In the genomic region with DNA sequence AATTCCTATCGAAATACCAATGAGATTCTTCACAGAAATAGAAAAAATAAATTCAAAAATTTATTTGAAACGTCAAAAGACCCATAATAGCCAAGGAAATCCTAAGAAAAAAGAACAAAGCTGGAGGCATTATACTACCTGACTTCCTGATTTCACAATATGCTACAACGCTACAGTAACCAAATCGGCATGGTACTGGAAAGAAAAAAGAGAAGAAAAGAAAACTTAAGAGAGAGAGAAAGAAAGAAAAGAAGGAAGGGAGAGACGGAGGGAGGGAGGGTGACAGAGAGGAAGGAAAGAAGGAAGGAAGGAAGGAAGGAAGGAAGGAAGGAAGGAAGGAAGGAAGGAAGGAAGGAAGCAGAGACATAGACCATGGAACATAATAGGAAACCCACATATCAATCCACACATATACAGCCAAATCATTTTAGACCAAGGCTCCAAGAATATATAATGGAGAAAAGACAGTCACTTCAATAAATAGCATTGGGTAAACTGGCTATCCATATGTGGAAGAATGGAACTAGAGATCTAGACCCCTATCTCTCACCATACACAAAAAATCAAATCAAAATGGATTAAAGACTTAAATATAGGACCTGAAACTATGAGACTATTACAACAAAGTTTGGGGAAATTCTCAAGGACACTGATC, we compare ENCODE assay signal across 35 cellular contexts.
"Had no signal": no experiment of that assay in that cellular context is flagged by ENCODE, and none has a peak within 500 bp of the region (broad histone marks: within the 10 kb centered on the region; RNA-seq: fewer than 3 reads in every experiment).

No MANE protein-coding gene starts in this region.

- H3K9me3 ChIP-seq: MG63 had no signal

- DNase-seq: Karpas-422, Kasumi-1, MG63, MM.1S, MV-4-11, NCI-H1048, NCI-H1092, NCI-H1092 treated with DMSO at 0.1 percent for 48 hours, NCI-H1105, NCI-H1105 treated with DMSO at 0.1 percent for 48 hours, NCI-H1417, NCI-H1417 treated with DMSO at 0.1 percent for 48 hours, NCI-H1436, NCI-H1436 treated with DMSO at 0.1 percent for 48 hours, NCI-H146, NCI-H1694, NCI-H1694 treated with DMSO at 0.1 percent for 48 hours, NCI-H187, NCI-H187 treated with DMSO at 0.1 percent for 48 hours, NCI-H1930, NCI-H2029, NCI-H2029 treated with DMSO at 0.1 percent for 48 hours, NCI-H2081, NCI-H2081 treated with DMSO at 0.1 percent for 48 hours, NCI-H2107, NCI-H2171, NCI-H2171 treated with DMSO at 0.1 percent for 48 hours, NCI-H2227 treated with DMSO at 0.1 percent for 48 hours, NCI-H226, NCI-H345, NCI-H446, NCI-H446 treated with DMSO at 0.1 percent for 48 hours, NCI-H510A, NCI-H510A treated with DMSO at 0.1 percent for 48 hours, NCI-H524 had no signal

- H3K36me3 ChIP-seq: MG63 had no signal

- H3K27me3 ChIP-seq: MG63 had no signal

- H3K4me3 ChIP-seq: MG63 had no signal
